In genomic region chr5:15614679-15615078, GRCh38 we compare ENCODE assay signal across 28 cellular contexts.
"Had no signal": no experiment of that assay in that cellular context is flagged by ENCODE, and none has a peak within 500 bp of the region (broad histone marks: within the 10 kb centered on the region; RNA-seq: fewer than 3 reads in every experiment).

No MANE protein-coding gene starts in this region.

- H3K36me3 ChIP-seq: colonic mucosa, esophagus muscularis mucosa, esophagus squamous epithelium, gastrocnemius medialis, gastroesophageal sphincter, heart left ventricle had no signal

- H3K4me3 ChIP-seq: colonic mucosa, coronary artery, esophagus muscularis mucosa, esophagus squamous epithelium, gastrocnemius medialis, gastroesophageal sphincter, heart left ventricle, heart right ventricle had no signal

- ATAC-seq: effector memory CD8-positive, alpha-beta T cell; esophagus mucosa; foreskin keratinocyte; gastrocnemius medialis; gastroesophageal sphincter; heart right ventricle had no signal

- H3K27me3 ChIP-seq: colonic mucosa, esophagus muscularis mucosa, esophagus squamous epithelium, foreskin keratinocyte, gastrocnemius medialis, gastroesophageal sphincter, heart left ventricle, heart right ventricle had no signal

- FAIRE-seq: colon, endometrium, endothelial cell of umbilical vein, frontal cortex had no signal

- H3K4me1 ChIP-seq: colonic mucosa, esophagus squamous epithelium, foreskin keratinocyte, gastrocnemius medialis had no signal

- H3K27me3 Mint-ChIP-seq: dendritic cell treated with granulocyte-macrophage colony-stimulating factor and Interleukin-4, amounts not matched to agents 40 ng/mL and 50 ng/mL, for 4 days; effector memory CD8-positive, alpha-beta T cell had no signal

- H3K9me3 Mint-ChIP-seq: endodermal cell had no signal

- DNase-seq: colonic mucosa; cortex of kidney; dermis blood vessel endothelial cell; effector CD4-positive, alpha-beta T cell; effector CD8-positive, alpha-beta T cell; effector memory CD4-positive, alpha-beta T cell; effector memory CD8-positive, alpha-beta T cell; endodermal cell; erythroblast; esophagus squamous epithelium; foreskin fibroblast; foreskin keratinocyte; foreskin melanocyte; gastrocnemius medialis; glutamatergic neuron; head of caudate nucleus; heart left ventricle; heart right ventricle had no signal

- H3K9me3 ChIP-seq: colonic mucosa, esophagus muscularis mucosa, esophagus squamous epithelium, gastrocnemius medialis, gastroesophageal sphincter, heart left ventricle, heart right ventricle had no signal

- H3K27ac ChIP-seq: colonic mucosa, coronary artery, epithelial cell of prostate, esophagus muscularis mucosa, esophagus squamous epithelium, foreskin keratinocyte, gastrocnemius medialis, gastroesophageal sphincter, heart left ventricle, heart right ventricle had no signal

- H3K4me3 Mint-ChIP-seq: dendritic cell treated with granulocyte-macrophage colony-stimulating factor and Interleukin-4, amounts not matched to agents 40 ng/mL and 50 ng/mL, for 4 days; effector memory CD8-positive, alpha-beta T cell; endodermal cell had no signal

- H3K27ac Mint-ChIP-seq: dendritic cell treated with granulocyte-macrophage colony-stimulating factor and Interleukin-4, amounts not matched to agents 40 ng/mL and 50 ng/mL, for 4 days; effector memory CD8-positive, alpha-beta T cell; endodermal cell had no signal
